In genomic region chr11:57493507-57494503, GRCh38 we compare ENCODE assay signal across 8 cellular contexts. TPM values are rescaled to one million over a fixed set of nuclear protein-coding genes. Genes with fewer than 3 reads are reported as not detected.
DNase-seq lines count a peak whose midpoint lies in the region; ATAC-seq and TF ChIP-seq lines count a peak whose summit lies in the region.

No MANE protein-coding gene starts in this region.

- peak overlapping the region; percentile 59; the same call in 1 of the 2 replicates for H3K27ac ChIP-seq in Panc1 (ENCODE audit: low read length)

- ATAC-seq in HG03135 (IDR thresholded peaks at IDR 0.05; ENCODE audit: unreplicated experiment) (peak; percentile 69), Panc1 (peak; percentile 65), left cardiac atrium (peak; percentile 60 to 75)

- in situ Hi-C loops in Panc1 (cut with HindIII; ENCODE audit: low pct_unique_long_range_greater_than_20kb, low sequenced_read_pairs), result no loop called here

- CTCF ChIA-PET in Panc1 (lab: Charles Lee), result interaction anchor here (0.6 to 2.4 kb wide), 18 partner anchors 8 to 373 kb away, joined by 3 to 17 read pairs (median 4); no protein-coding TSS in a partner anchor

- H3K4me1 ChIP-seq in Panc1 (ENCODE audit: control insufficient read depth, insufficient read depth, low read length), result no peaks in the 10 kb centered on the region

- DNase-seq in NCI-H1436 (lab: John Stamatoyannopoulos, UW), result peak; percentile 71
- DNase-seq in NCI-H1436 treated with DMSO at 0.1 percent for 48 hours (lab: John Stamatoyannopoulos, UW), result no peak
- no peak for DNase-seq in Panc1 (ENCODE audit: low read depth, low spot score)
- DNase-seq in activated gamma-delta T cell treated with anti-CD3 and anti-CD28 coated beads, Interleukin-2, amount 50 U/mL, for 16 hours (ENCODE audit: low read depth), result peak; percentile 64
- DNase-seq in left cardiac atrium, result peak; percentile 60
- peak; percentile 72 for DNase-seq in stimulated activated CD4-positive, alpha-beta T cell treated with anti-CD3 and anti-CD28 coated beads, Interleukin-12 subunit alpha, Interleukin-12 subunit beta, amount 100 ng/mL, for 4 hours
- DNase-seq in RKO (ENCODE audit: low spot score), result no peak

- no peaks in the 10 kb centered on the region for H3K36me3 ChIP-seq in Panc1 (ENCODE audit: control insufficient read depth, insufficient read depth, low read length)

- BruUV-seq in Panc1 (replicated peaks; lab: Mats Ljungman, UMichigan), result no TSS peak

- H3K9me3 ChIP-seq in Panc1 (ENCODE audit: control insufficient read depth, insufficient read depth, low read depth, low read length), result no peaks in the 10 kb centered on the region

- POLR2A ChIA-PET in Panc1 (lab: Charles Lee), result no interaction called here

- intact Hi-C loops in Panc1 (cut with micrococcal nuclease; ENCODE audit: unreplicated experiment) (loop anchor here (5.0 kb wide), 1 partner anchor 33 kb away; no protein-coding TSS in a partner anchor), left cardiac atrium (cut with DNase I) (loop anchor here (1.0 to 2.0 kb wide), 2 partner anchors 31 to 33 kb away; no protein-coding TSS in a partner anchor)

- H3K27me3 ChIP-seq in Panc1 (ENCODE audit: control insufficient read depth, insufficient read depth, low read length), result no peaks in the 10 kb centered on the region

- TF ChIP-seq CTCF in Panc1 (IDR thresholded peaks at IDR 0.05), result peak; percentile 93

- H3K4me3 ChIP-seq in Panc1 (ENCODE audit: low read depth in 2 of 2, low read length in 2 of 2), result no peak overlapping the region

RNA-seq across cellular contexts. Expression of gene SLC43A1, which starts 21.7 kb away (rescaled TPM):
- total RNA-seq in Panc1 (2021; ENCODE audit: unreplicated experiment), result 2.0 TPM
- 2.9 TPM for polyA plus RNA-seq in Panc1 (2012; ENCODE audit: insufficient read length)
- total RNA-seq in left cardiac atrium, result 1 to 10 TPM; 5.8 to 7.2 TPM

RNA-seq across cellular contexts. Expression of gene RTN4RL2, which starts 33.5 kb away (rescaled TPM):
- total RNA-seq in Panc1 (2021; ENCODE audit: unreplicated experiment), result 0.90 TPM
- polyA plus RNA-seq in Panc1 (2012; ENCODE audit: insufficient read length), result 0.87 TPM
- 1 to 10 TPM; 1.9 to 2.4 TPM for total RNA-seq in left cardiac atrium

RNA-seq across cellular contexts. Expression of gene TIMM10, which starts 36.7 kb away (rescaled TPM):
- 152 TPM for total RNA-seq in Panc1 (2021; ENCODE audit: unreplicated experiment)
- 107 TPM for polyA plus RNA-seq in Panc1 (2012; ENCODE audit: insufficient read length)
- 10 to 100 TPM; 58.0 to 58.9 TPM for total RNA-seq in left cardiac atrium

RNA-seq across cellular contexts. Expression of gene SMTNL1, which starts 43.6 kb away (rescaled TPM):
- not detected for total RNA-seq in Panc1 (2021; ENCODE audit: unreplicated experiment)
- polyA plus RNA-seq in Panc1 (2012; ENCODE audit: insufficient read length), result not detected
- total RNA-seq in left cardiac atrium, result not detected

Comparison
In these comparisons a context has a peak if more than half of its experiments do, and no peak if none do; other contexts are left out.
1. DNase-seq: peak in NCI-H1436 (single experiment), activated gamma-delta T cell treated with anti-CD3 and anti-CD28 coated beads, Interleukin-2, amount 50 U/mL, for 16 hours (single experiment), left cardiac atrium (single experiment) and stimulated activated CD4-positive, alpha-beta T cell treated with anti-CD3 and anti-CD28 coated beads, Interleukin-12 subunit alpha, Interleukin-12 subunit beta, amount 100 ng/mL, for 4 hours (single experiment); none in NCI-H1436 treated with DMSO at 0.1 percent for 48 hours (single experiment), Panc1 (single experiment) and RKO (single experiment).
2. Peak in every context shown above with its lines, with median percentiles within 50 percentile points of each other: ATAC-seq.